Comparison of ENCODE assay signal across 21 cellular contexts in genomic region chr10:120804020-120804419, GRCh38.
"Had no signal": no experiment of that assay in that cellular context is flagged by ENCODE, and none has a peak within 500 bp of the region (broad histone marks: within the 10 kb centered on the region; RNA-seq: fewer than 3 reads in every experiment).

No MANE protein-coding gene starts in this region.

- H3K27ac Mint-ChIP-seq: naive thymus-derived CD8-positive, alpha-beta T cell; stimulated activated naive B cell treated with anti-CD40 and anti-IgM and Interleukin-4, amounts not matched to agents 10 μg/mL and 1 μg/mL and 100 μg/mL, for 72 hours; stimulated activated naive CD8-positive, alpha-beta T cell treated with anti-CD3 and anti-CD28 coated beads, Interleukin-15, amount 100 ng/mL, for 72 hours had no signal

- H3K4me3 Mint-ChIP-seq: naive thymus-derived CD8-positive, alpha-beta T cell; stimulated activated naive B cell treated with anti-CD40 and anti-IgM and Interleukin-4, amounts not matched to agents 10 μg/mL and 1 μg/mL and 100 μg/mL, for 72 hours; stimulated activated naive CD8-positive, alpha-beta T cell treated with anti-CD3 and anti-CD28 coated beads, Interleukin-15, amount 100 ng/mL, for 72 hours had no signal

- FAIRE-seq: frontal cortex had no signal

- H3K4me1 Mint-ChIP-seq: naive thymus-derived CD8-positive, alpha-beta T cell; stimulated activated naive B cell treated with anti-CD40 and anti-IgM and Interleukin-4, amounts not matched to agents 10 μg/mL and 1 μg/mL and 100 μg/mL, for 72 hours; stimulated activated naive CD8-positive, alpha-beta T cell treated with anti-CD3 and anti-CD28 coated beads, Interleukin-15, amount 100 ng/mL, for 72 hours had no signal

- H3K9me3 Mint-ChIP-seq: naive thymus-derived CD8-positive, alpha-beta T cell; stimulated activated naive B cell treated with anti-CD40 and anti-IgM and Interleukin-4, amounts not matched to agents 10 μg/mL and 1 μg/mL and 100 μg/mL, for 72 hours; stimulated activated naive CD8-positive, alpha-beta T cell treated with anti-CD3 and anti-CD28 coated beads, Interleukin-15, amount 100 ng/mL, for 72 hours had no signal

- H3K27me3 Mint-ChIP-seq: stimulated activated naive CD8-positive, alpha-beta T cell treated with anti-CD3 and anti-CD28 coated beads, Interleukin-15, amount 100 ng/mL, for 72 hours had no signal

- ATAC-seq: esophagus mucosa; heart left ventricle; left colon; mucosa of descending colon; naive thymus-derived CD8-positive, alpha-beta T cell; psoas muscle; sciatic nerve; stimulated activated naive B cell treated with anti-CD40 and anti-IgM and Interleukin-4, amounts not matched to agents 10 μg/mL and 1 μg/mL and 100 μg/mL, for 72 hours; stimulated activated naive CD8-positive, alpha-beta T cell treated with anti-CD3 and anti-CD28 coated beads, Interleukin-15, amount 100 ng/mL, for 72 hours; upper lobe of right lung had no signal

- H3K36me3 Mint-ChIP-seq: naive thymus-derived CD8-positive, alpha-beta T cell; stimulated activated naive B cell treated with anti-CD40 and anti-IgM and Interleukin-4, amounts not matched to agents 10 μg/mL and 1 μg/mL and 100 μg/mL, for 72 hours had no signal

- DNase-seq: dorsolateral prefrontal cortex; effector CD8-positive, alpha-beta T cell; heart left ventricle; hippocampal formation; left colon; mammary epithelial cell; mucosa of descending colon; naive thymus-derived CD8-positive, alpha-beta T cell; psoas muscle; retina; spleen; stimulated activated CD4-positive, alpha-beta T cell treated with anti-CD3 and anti-CD28 coated beads, Interleukin-15, amount 100 ng/mL, for 24 hours; stimulated activated CD4-positive, alpha-beta T cell treated with anti-CD3 and anti-CD28 coated beads, Interleukin-1b, Interleukin-23, amount 100 ng/mL, for 48 hours; stimulated activated CD4-positive, alpha-beta T cell treated with anti-CD3 and anti-CD28 coated beads, Interleukin-4, amount 100 ng/mL, for 24 hours; stimulated activated naive B cell treated with anti-CD40 and anti-IgM and Interleukin-4, amounts not matched to agents 10 μg/mL and 1 μg/mL and 100 μg/mL, for 72 hours; stimulated activated naive CD8-positive, alpha-beta T cell treated with anti-CD3 and anti-CD28 coated beads, Interleukin-15, amount 100 ng/mL, for 72 hours; testis; upper lobe of right lung had no signal
